3 cellular contexts compared by ENCODE assay signal in the genomic region with DNA sequence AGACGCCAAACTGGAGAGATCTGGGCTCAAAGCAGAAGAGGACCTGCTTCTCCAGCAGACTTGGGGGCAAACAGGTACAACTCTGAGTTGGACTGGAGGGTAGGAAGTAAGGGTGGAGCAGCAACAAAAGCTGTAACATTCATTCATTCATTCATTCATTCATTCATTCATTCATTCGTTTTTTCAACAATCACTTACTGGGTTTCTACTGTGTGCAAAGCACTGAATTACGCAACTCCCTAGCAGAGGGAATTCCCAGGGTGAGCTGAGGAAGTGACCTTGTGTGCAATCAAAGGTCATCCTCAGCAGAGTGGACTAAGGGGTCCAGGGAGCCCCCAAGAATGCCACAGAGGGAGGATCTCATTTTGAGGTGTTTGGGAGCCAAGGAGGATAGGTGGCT.
TF ChIP-seq lines count a peak whose summit lies in the region.

No MANE protein-coding gene starts in this region.

TF ChIP-seq in HCT116, 20 proteins besides CTCF, POLR2A, EP300 and RAD21:
- TF ChIP-seq JUND (IDR thresholded peaks at IDR 0.05) (no peak), CEBPB (IDR thresholded peaks at IDR 0.05; ENCODE audit: low read depth) (peak; percentile 21; the same call in 1 of the 2 replicates), TCF7L2 (IDR thresholded peaks at IDR 0.05; ENCODE audit: borderline replicate concordance, extremely low read depth, insufficient read depth, insufficient read length) (no peak)

TF ChIP-seq in IMR-90, 13 proteins besides CTCF, POLR2A, EP300 and RAD21:
- peak; percentile 45 for TF ChIP-seq CEBPB (IDR thresholded peaks at IDR 0.05; ENCODE audit: low read depth, low read length)
- TF ChIP-seq MXI1 (IDR thresholded peaks at IDR 0.05; ENCODE audit: borderline replicate concordance, low read depth, low read length): no peak

TF ChIP-seq in H1, 55 proteins besides CTCF, POLR2A, EP300 and RAD21:
- TF ChIP-seq POU5F1 (IDR thresholded peaks at IDR 0.05; ENCODE audit: low read depth, low read length) (no peak), BCL11A (IDR thresholded peaks at IDR 0.05; ENCODE audit: low read depth in 2 of 2, low read length in 2 of 2) (no peak), CHD1 (IDR thresholded peaks at IDR 0.05; ENCODE audit: low read depth, low read length) (no peak), RBBP5 (IDR thresholded peaks at IDR 0.05; ENCODE audit: borderline replicate concordance, low read depth, low read length) (no peak), CEBPB (IDR thresholded peaks at IDR 0.05; ENCODE audit: low read depth, low read length) (peak; percentile 60; the same call in 1 of the 2 replicates), CBX5 (IDR thresholded peaks at IDR 0.05; ENCODE audit: low read depth, low read length) (no peak)
